8 cellular contexts compared by ENCODE assay signal in the genomic region with DNA sequence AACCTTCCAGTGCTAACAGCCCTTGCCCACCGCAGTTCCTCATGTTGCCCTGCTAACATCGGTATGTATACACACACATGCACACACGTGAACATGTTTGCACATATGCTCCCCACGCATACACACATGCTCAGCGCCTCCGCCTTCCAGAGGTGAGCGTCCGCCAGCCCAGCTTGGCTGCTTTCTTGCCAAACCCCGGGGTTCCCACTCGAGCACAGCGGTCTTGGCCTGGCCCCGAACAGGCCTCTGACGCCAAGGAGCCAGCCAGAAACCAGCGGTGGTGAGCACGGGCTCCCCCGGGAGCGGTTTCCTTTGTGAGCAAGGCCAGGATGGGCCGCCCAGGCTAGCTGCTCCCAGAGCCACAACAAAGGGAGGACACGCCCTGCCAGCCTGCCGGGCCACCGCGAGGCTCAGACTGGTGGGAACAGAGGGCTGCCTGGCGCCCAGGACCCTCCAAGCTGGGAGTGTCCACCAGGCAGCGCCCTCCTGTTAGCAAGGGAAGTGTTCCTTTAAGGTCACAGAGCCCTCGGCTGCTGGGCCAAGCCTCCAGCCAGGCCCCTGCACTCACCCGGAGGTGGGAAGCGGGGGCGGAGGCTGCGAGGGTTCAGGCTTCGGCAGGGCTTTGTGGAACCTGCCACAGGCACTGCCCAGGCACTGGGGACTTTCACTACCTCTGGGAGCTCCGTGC.
DNase-seq lines count a peak whose midpoint lies in the region; ATAC-seq and TF ChIP-seq lines count a peak whose summit lies in the region.

No MANE protein-coding gene starts in this region.

- H3K4me3 ChIP-seq in breast epithelium (peak overlapping the region in 2 of 3 donors; percentile 23 to 37), right lobe of liver (no peak overlapping the region), aorta (ENCODE audit: low read length in 2 of 2) (no peak overlapping the region)

- H3K4me3 Mint-ChIP-seq in MCF 10A (ENCODE audit: unreplicated experiment), result no peak overlapping the region

- H3K27ac ChIP-seq in breast epithelium (peak overlapping the region; percentile 64 to 72), caudate nucleus (ENCODE audit: low read depth, low read length) (peak overlapping the region; percentile 26), right lobe of liver (no peak overlapping the region), aorta (ENCODE audit: low read depth in 1 of 2, low read length in 2 of 2) (no peak overlapping the region)

- no TSS peak for BruUV-seq in MCF 10A (replicated peaks; lab: Mats Ljungman, UMichigan)

- H3K36me3 Mint-ChIP-seq in MCF 10A (ENCODE audit: insufficient read depth, unreplicated experiment), result no peaks in the 10 kb centered on the region

- POLR2A ChIA-PET in MCF 10A (lab: Yijun Ruan, JAX), result no interaction called here

- no peaks in the 10 kb centered on the region for H3K27me3 Mint-ChIP-seq in MCF 10A (ENCODE audit: insufficient read depth, unreplicated experiment)

- peaks cover 0 to 4% of the 10 kb centered on the region in 2 donors for H3K4me1 ChIP-seq in breast epithelium
- peaks cover 0 to 15% (median 5%) of the 10 kb centered on the region in 4 donors for H3K4me1 ChIP-seq in right lobe of liver
- H3K4me1 ChIP-seq in aorta (ENCODE audit: control insufficient read depth in 1 of 2, insufficient read depth in 2 of 2, low read length in 2 of 2), result no peaks in the 10 kb centered on the region

- no peak overlapping the region for H3K27ac Mint-ChIP-seq in MCF 10A (ENCODE audit: low read depth, unreplicated experiment)

- intact Hi-C loops in breast epithelium (cut with DNase I; ENCODE audit: low total_unique reads) (loop anchor here (10.0 kb wide), 1 partner anchor 60 kb away; no protein-coding TSS in a partner anchor), MCF 10A (cut with micrococcal nuclease) (loop anchor here (2.0 kb wide), 1 partner anchor 206 kb away; no protein-coding TSS in a partner anchor), right lobe of liver (cut with DNase I) (loop anchor here (5.0 to 10.0 kb wide), 2 partner anchors 60 to 62 kb away; no protein-coding TSS in a partner anchor), aorta (cut with DNase I) (loop anchor here in 1 of 2 donors (5.0 kb wide), 1 partner anchor 62 kb away; no protein-coding TSS in a partner anchor)

- no peaks in the 10 kb centered on the region for H3K4me1 Mint-ChIP-seq in MCF 10A (ENCODE audit: insufficient read depth, unreplicated experiment)

- CTCF ChIA-PET in MCF 10A (lab: Yijun Ruan, JAX), result interaction anchor here (0.7 to 2.1 kb wide), 4 partner anchors 21 to 342 kb away, joined by 3 to 8 read pairs (median 5); no protein-coding TSS in a partner anchor

- DNase-seq in breast epithelium (ENCODE audit: low spot score in 2 of 2) (peak; percentile 60 to 62), MCF 10A (ENCODE audit: unreplicated experiment) (no peak), caudate nucleus (lab: John Stamatoyannopoulos, UW) (peak in 3 of 61 donors; percentile 18 to 41 (median 41)), right lobe of liver (no peak), aorta (peak; percentile 62 to 83), DMS53 (lab: John Stamatoyannopoulos, UW) (no peak), Ammon's horn (ENCODE audit: low spot score) (no peak)
- no peak for DNase-seq in activated CD4-positive, alpha-beta T cell treated with anti-CD3 and anti-CD28 coated beads, Interleukin-2, amount 50 U/mL, for 1 hour

- H3K9me3 ChIP-seq in breast epithelium (peaks cover 0 to 3% of the 10 kb centered on the region in 2 donors), right lobe of liver (no peaks in the 10 kb centered on the region), aorta (ENCODE audit: control insufficient read depth, low read length) (no peaks in the 10 kb centered on the region)

- H3K27me3 ChIP-seq in breast epithelium (no peaks in the 10 kb centered on the region), right lobe of liver (no peaks in the 10 kb centered on the region), aorta (ENCODE audit: control insufficient read depth in 1 of 2, insufficient read depth in 2 of 2, low read length in 1 of 2) (no peaks in the 10 kb centered on the region)

- H3K9me3 Mint-ChIP-seq in MCF 10A (ENCODE audit: unreplicated experiment), result no peaks in the 10 kb centered on the region

- WGBS in right lobe of liver (ENCODE audit: insufficient coverage, low coverage, low lambda C conversion rate, missing lambda C conversion rate), result 33% methylated on average over 8 of the region's 31 CpGs
- 8 to 9% methylated on average over 31 of the region's 31 CpGs for WGBS in aorta, 2 donors

- H3K36me3 ChIP-seq in breast epithelium, result no peaks in the 10 kb centered on the region
- no peaks in the 10 kb centered on the region for H3K36me3 ChIP-seq in right lobe of liver
- no peaks in the 10 kb centered on the region for H3K36me3 ChIP-seq in aorta (ENCODE audit: control insufficient read depth in 1 of 2, insufficient read depth in 2 of 2, low read length in 1 of 2)

- ATAC-seq in right lobe of liver, result peak; percentile 8 to 26 (median 20)
- ATAC-seq in aorta (ENCODE audit: low FRiP score), result peak; percentile 70

- no peak for TF ChIP-seq POLR2A in breast epithelium (IDR thresholded peaks at IDR 0.05)
- TF ChIP-seq POLR2A in right lobe of liver (IDR thresholded peaks at IDR 0.05), result no peak

- TF ChIP-seq CTCF in breast epithelium (IDR thresholded peaks at IDR 0.05), result no peak
- no peak for TF ChIP-seq CTCF in MCF 10A (IDR thresholded peaks at IDR 0.05; ENCODE audit: unreplicated experiment)
- no peak for TF ChIP-seq CTCF in right lobe of liver (IDR thresholded peaks at IDR 0.05)

Comparison
In these comparisons a context has a peak if more than half of its experiments do, and no peak if none do; other contexts are left out.
1. DNase-seq: peak in breast epithelium (2 of 2) and aorta (2 of 2); none in MCF 10A (single experiment), right lobe of liver (0 of 3), activated CD4-positive, alpha-beta T cell treated with anti-CD3 and anti-CD28 coated beads, Interleukin-2, amount 50 U/mL, for 1 hour (single experiment), DMS53 (single experiment) and Ammon's horn (single experiment).
2. H3K27ac ChIP-seq: peak in breast epithelium (2 of 2) and caudate nucleus (single experiment); none in right lobe of liver (0 of 3) and aorta (0 of 2).
3. H3K4me3 ChIP-seq: peak in breast epithelium (2 of 3); none in right lobe of liver (0 of 3) and aorta (0 of 2).